17 cellular contexts compared by ENCODE assay signal in genomic region chr7:34058791-34059550, GRCh38.
DNase-seq lines count a peak whose midpoint lies in the region; ATAC-seq, FAIRE-seq and TF ChIP-seq lines count a peak whose summit lies in the region.
"Had no signal": no experiment of that assay in that cellular context is flagged by ENCODE, and none has a peak within 500 bp of the region (broad histone marks: within the 10 kb centered on the region; RNA-seq: fewer than 3 reads in every experiment).

No MANE protein-coding gene starts in this region.

- no peaks in the 10 kb centered on the region for H3K4me1 Mint-ChIP-seq in activated CD8-positive, alpha-beta memory T cell treated with anti-CD3 and anti-CD28 coated beads, Interleukin-2, amount 10 ng/mL, durations not matched to agents 7 days and 5 days
- H3K4me1 Mint-ChIP-seq: activated CD4-positive, alpha-beta T cell treated with anti-CD3 and anti-CD28 coated beads for 36 hours; naive B cell had no signal

- H3K27me3 ChIP-seq in ACC112 (ENCODE audit: insufficient read depth, low read length) (no peaks in the 10 kb centered on the region), dorsolateral prefrontal cortex (no peaks in the 10 kb centered on the region), keratinocyte (ENCODE audit: control insufficient read depth, extremely low read depth, insufficient read depth, low read length) (no peaks in the 10 kb centered on the region)
- H3K27me3 ChIP-seq: heart right ventricle, SJSA1 had no signal

- H2AFZ ChIP-seq in ACC112 (ENCODE audit: low read length, unreplicated experiment) (peak overlapping the region; percentile 64), keratinocyte (ENCODE audit: control insufficient read depth, low read length) (no peak overlapping the region)

- CTCF ChIA-PET in activated CD8-positive, alpha-beta memory T cell treated with anti-CD3 and anti-CD28 coated beads, Interleukin-2, amount 10 ng/mL, durations not matched to agents 7 days and 5 days (lab: Charles Lee): no interaction called here

- H3K27ac ChIP-seq in ACC112 (ENCODE audit: low read depth, low read length) (peak overlapping the region; percentile 99), dorsolateral prefrontal cortex (peak overlapping the region in 34 of 59 donors; percentile 0 to 72 (median 43)), keratinocyte (ENCODE audit: control insufficient read depth, insufficient read depth, low read length) (no peak overlapping the region)
- H3K27ac ChIP-seq: SJSA1 had no signal

- peak; percentile 32 for FAIRE-seq in keratinocyte (lab: Jason Lieb, UNC)
- FAIRE-seq: colon, G401.6 had no signal

- no peak overlapping the region for H3K9ac ChIP-seq in keratinocyte (ENCODE audit: control insufficient read depth, extremely low read depth, insufficient read depth, low read length)

- H3K4me3 ChIP-seq in ACC112 (ENCODE audit: low read depth, low read length) (no peak overlapping the region), dorsolateral prefrontal cortex (no peak overlapping the region), keratinocyte (ENCODE audit: control insufficient read depth in 2 of 3, extremely low read depth in 1 of 3, insufficient read depth in 2 of 3, low read depth in 1 of 3, low read length in 3 of 3) (no peak overlapping the region)
- H3K4me3 ChIP-seq: heart right ventricle, SJSA1 had no signal

- no peaks in the 10 kb centered on the region for H4K20me1 ChIP-seq in keratinocyte (ENCODE audit: control insufficient read depth, extremely low read depth, insufficient read depth, low read length)

- no peak for ATAC-seq in activated CD8-positive, alpha-beta memory T cell treated with anti-CD3 and anti-CD28 coated beads, Interleukin-2, amount 10 ng/mL, durations not matched to agents 7 days and 5 days
- ATAC-seq: activated CD4-positive, alpha-beta T cell treated with anti-CD3 and anti-CD28 coated beads for 36 hours had no signal

- H3K27me3 Mint-ChIP-seq in activated CD8-positive, alpha-beta memory T cell treated with anti-CD3 and anti-CD28 coated beads, Interleukin-2, amount 10 ng/mL, durations not matched to agents 7 days and 5 days: no peaks in the 10 kb centered on the region

- TF ChIP-seq CTCF in dorsolateral prefrontal cortex (IDR thresholded peaks at IDR 0.05 in 54 of 56, conservative IDR thresholded peaks at IDR 0.05 in 2 of 56; ENCODE audit: low read depth in 1 of 56, partially characterized antibody in 56 of 56): no peak
- no peak for TF ChIP-seq CTCF in keratinocyte (optimal IDR thresholded peaks at IDR 0.05 in 1 of 3, IDR thresholded peaks at IDR 0.05 in 1 of 3, conservative IDR thresholded peaks at IDR 0.05 in 1 of 3; ENCODE audit: extremely low read depth in 1 of 3, insufficient read depth in 2 of 3, low read length in 3 of 3)

- intact Hi-C loops in dorsolateral prefrontal cortex (cut with DNase I): no loop called here

- no peak overlapping the region for H3K4me3 Mint-ChIP-seq in activated CD8-positive, alpha-beta memory T cell treated with anti-CD3 and anti-CD28 coated beads, Interleukin-2, amount 10 ng/mL, durations not matched to agents 7 days and 5 days
- H3K4me3 Mint-ChIP-seq: activated CD4-positive, alpha-beta T cell treated with anti-CD3 and anti-CD28 coated beads for 36 hours; naive B cell had no signal

- H3K4me1 ChIP-seq in ACC112 (ENCODE audit: control insufficient read depth, insufficient read depth, low read length, unreplicated experiment) (peaks cover 49% of the 10 kb centered on the region), keratinocyte (ENCODE audit: control insufficient read depth, extremely low read depth, insufficient read depth, low read length) (peaks cover 40% of the 10 kb centered on the region)

- H3K36me3 ChIP-seq in ACC112 (ENCODE audit: insufficient read depth, low read length) (peaks cover 11% of the 10 kb centered on the region; the same call in 1 of the 2 replicates), keratinocyte (ENCODE audit: control insufficient read depth in 2 of 2, extremely low read depth in 1 of 2, insufficient read depth in 2 of 2, low read length in 2 of 2) (no peaks in the 10 kb centered on the region)
- H3K36me3 ChIP-seq: heart right ventricle, SJSA1 had no signal

- dilution Hi-C loops in keratinocyte (cut with MboI; ENCODE audit: extremely low pct_ligation_motif_present, low sequenced_read_pairs): no loop called here

- H3K9me3 ChIP-seq in keratinocyte (ENCODE audit: control insufficient read depth, low read depth, low read length): no peaks in the 10 kb centered on the region
- H3K9me3 ChIP-seq: heart right ventricle, SJSA1 had no signal

- H3K9me1 ChIP-seq in keratinocyte (ENCODE audit: control insufficient read depth, extremely low read depth, insufficient read depth, low read length): no peaks in the 10 kb centered on the region

- no peaks in the 10 kb centered on the region for H3K36me3 Mint-ChIP-seq in activated CD8-positive, alpha-beta memory T cell treated with anti-CD3 and anti-CD28 coated beads, Interleukin-2, amount 10 ng/mL, durations not matched to agents 7 days and 5 days
- H3K36me3 Mint-ChIP-seq: naive B cell had no signal

- H3K27ac Mint-ChIP-seq in activated CD8-positive, alpha-beta memory T cell treated with anti-CD3 and anti-CD28 coated beads, Interleukin-2, amount 10 ng/mL, durations not matched to agents 7 days and 5 days: no peak overlapping the region
- H3K27ac Mint-ChIP-seq: activated CD4-positive, alpha-beta T cell treated with anti-CD3 and anti-CD28 coated beads for 36 hours; activated T-helper 2 cell treated with anti-CD3 and anti-CD28 coated beads, Interferon-gamma antibody, Interleukin-2, Interleukin-4, amounts not matched to agents 10 μg/mL and 5 μg/mL and 100 μg/mL, durations not matched to agents 14 hours and 24 hours and 36 hours; naive B cell had no signal

- no peak overlapping the region for H3K4me2 ChIP-seq in keratinocyte (ENCODE audit: control insufficient read depth, extremely low read depth, insufficient read depth, low read depth, low read length)

- DNase-seq in NCI-H1436 (lab: John Stamatoyannopoulos, UW): peak; percentile 30
- peak in 6 of 10 donors; percentile 10 to 74 (median 44) for DNase-seq in dorsolateral prefrontal cortex
- no peak for DNase-seq in keratinocyte (ENCODE audit: low read depth, low spot score)
- no peak for DNase-seq in D341Med (ENCODE audit: low spot score)
- DNase-seq in activated CD8-positive, alpha-beta memory T cell treated with anti-CD3 and anti-CD28 coated beads, Interleukin-2, amount 10 ng/mL, durations not matched to agents 7 days and 5 days: no peak
- DNase-seq in activated CD4-positive, alpha-beta T cell treated with anti-CD3 and anti-CD28 coated beads, Interleukin-2, amount 50 U/mL, for 48 hours: no peak
- no peak for DNase-seq in T-helper 9 cell
- DNase-seq: activated CD4-positive, alpha-beta T cell treated with anti-CD3 and anti-CD28 coated beads for 36 hours; heart right ventricle; naive B cell; NCI-H510A; stimulated activated CD4-positive, alpha-beta T cell treated with anti-CD3 and anti-CD28 coated beads, Interleukin-15, amount 100 ng/mL, for 24 hours had no signal

- H3K79me2 ChIP-seq in ACC112 (ENCODE audit: control insufficient read depth, insufficient read depth, low read length, unreplicated experiment) (no peaks in the 10 kb centered on the region), keratinocyte (ENCODE audit: control insufficient read depth, insufficient read depth, low read length) (no peaks in the 10 kb centered on the region)

- no peaks in the 10 kb centered on the region for H3K9me3 Mint-ChIP-seq in activated CD8-positive, alpha-beta memory T cell treated with anti-CD3 and anti-CD28 coated beads, Interleukin-2, amount 10 ng/mL, durations not matched to agents 7 days and 5 days (ENCODE audit: low read depth)
- H3K9me3 Mint-ChIP-seq: activated T-helper 2 cell treated with anti-CD3 and anti-CD28 coated beads, Interferon-gamma antibody, Interleukin-2, Interleukin-4, amounts not matched to agents 10 μg/mL and 5 μg/mL and 100 μg/mL, durations not matched to agents 14 hours and 24 hours and 36 hours had no signal

Comparison
In these comparisons a context has a peak if more than half of its experiments do, and no peak if none do; other contexts are left out.
1. DNase-seq: peak in NCI-H1436 (single experiment) and dorsolateral prefrontal cortex (6 of 10); none in keratinocyte (single experiment), D341Med (single experiment), activated CD8-positive, alpha-beta memory T cell treated with anti-CD3 and anti-CD28 coated beads, Interleukin-2, amount 10 ng/mL, durations not matched to agents 7 days and 5 days (single experiment), activated CD4-positive, alpha-beta T cell treated with anti-CD3 and anti-CD28 coated beads, Interleukin-2, amount 50 U/mL, for 48 hours (0 of 2) and T-helper 9 cell (single experiment).